In genomic region chr21:37921091-37921490, GRCh38 we compare ENCODE assay signal across 1 cellular context.
TF ChIP-seq lines count a peak whose summit lies in the region.

No MANE protein-coding gene starts in this region.

TF ChIP-seq in A549, 52 proteins besides CTCF, POLR2A, EP300 and RAD21:
- no peak for TF ChIP-seq NR3C1 (IDR thresholded peaks at IDR 0.05)
- 0 out of 2 replicates have a peak, but pooled peaks have one; percentile 24 for TF ChIP-seq FOSL2 (IDR thresholded peaks at IDR 0.05)
- peak; percentile 34; the same call in 1 of the 2 replicates for TF ChIP-seq FOSL2 (CRISPR knock-in tag; IDR thresholded peaks at IDR 0.05)
- no peak for TF ChIP-seq MYC (IDR thresholded peaks at IDR 0.05; ENCODE audit: borderline replicate concordance, low read length)
- TF ChIP-seq E2F6 (IDR thresholded peaks at IDR 0.05; ENCODE audit: borderline replicate concordance, low read depth) = no peak
- TF ChIP-seq JUNB (IDR thresholded peaks at IDR 0.05) = peak; percentile 52; the same call in 1 of the 2 replicates
- TF ChIP-seq CEBPB (IDR thresholded peaks at IDR 0.05) = 0 out of 4 replicates have a peak, but pooled peaks of 1 of the 2 experiments have one; percentile 36
